15 cellular contexts compared by ENCODE assay signal in the genomic region with DNA sequence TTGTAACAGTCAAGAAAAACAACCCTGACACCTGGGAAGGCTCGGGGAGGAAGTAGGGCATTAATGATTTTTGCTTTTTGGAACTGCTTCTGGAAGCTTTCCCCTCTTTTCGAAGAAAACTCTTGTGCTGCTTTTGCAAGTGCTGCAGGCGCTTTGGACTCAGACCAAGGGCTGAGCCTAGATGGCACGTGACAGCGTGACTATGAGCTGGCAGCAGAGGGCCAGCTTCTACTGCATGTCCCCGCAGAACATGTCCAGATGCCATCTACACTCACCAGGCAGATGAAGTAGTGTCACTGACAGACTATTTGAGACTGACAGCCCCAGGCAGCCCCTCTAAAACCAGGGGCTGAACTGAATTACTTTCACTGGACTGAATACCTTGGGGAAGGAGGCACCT. TPM values are rescaled to one million over a fixed set of nuclear protein-coding genes. Genes with fewer than 3 reads are reported as not detected.
DNase-seq lines count a peak whose midpoint lies in the region; ATAC-seq and TF ChIP-seq lines count a peak whose summit lies in the region.
"Had no signal": no experiment of that assay in that cellular context is flagged by ENCODE, and none has a peak within 500 bp of the region (broad histone marks: within the 10 kb centered on the region; RNA-seq: fewer than 3 reads in every experiment).

No MANE protein-coding gene starts in this region.

- H3K4me3 ChIP-seq in fibroblast of the aortic adventitia (ENCODE audit: low read depth, low read length) (no peak overlapping the region), upper lobe of right lung (no peak overlapping the region)
- H3K4me3 ChIP-seq: colonic mucosa, gastroesophageal sphincter had no signal

- no peaks in the 10 kb centered on the region for H3K36me3 ChIP-seq in upper lobe of right lung
- H3K36me3 ChIP-seq: colonic mucosa, gastroesophageal sphincter had no signal

- ATAC-seq in upper lobe of right lung: no peak
- no peak for ATAC-seq in GM18867 (IDR thresholded peaks at IDR 0.05; ENCODE audit: unreplicated experiment)
- ATAC-seq: gastroesophageal sphincter had no signal

- DNase-seq in COLO829 (ENCODE audit: low spot score) (peak; percentile 27), RPMI7951 (ENCODE audit: low read depth) (peak; percentile 85), fibroblast of the aortic adventitia (ENCODE audit: low read depth) (peak; percentile 33), nucleus accumbens (lab: John Stamatoyannopoulos, UW) (peak in 39 of 56 donors; percentile 0 to 72 (median 17)), upper lobe of right lung (no peak), HPDE6-E6E7 (ENCODE audit: extremely low spot score) (no peak), cortex of kidney (lab: John Stamatoyannopoulos, UW) (no peak)
- DNase-seq: activated CD4-positive, alpha-beta T cell treated with anti-CD3 and anti-CD28 coated beads, Interleukin-2, amount 10 ng/mL, durations not matched to agents 24 days and 14 days; activated naive CD4-positive, alpha-beta T cell treated with anti-CD3 and anti-CD28 coated beads for 36 hours; CD4-positive, CD25-positive, alpha-beta regulatory T cell; colonic mucosa; trophoblast cell had no signal

- peaks cover 1% of the 10 kb centered on the region for H3K27me3 ChIP-seq in upper lobe of right lung

- H3K9me3 ChIP-seq in upper lobe of right lung: no peaks in the 10 kb centered on the region
- H3K9me3 ChIP-seq: colonic mucosa, gastroesophageal sphincter had no signal

- H3K4me1 ChIP-seq in upper lobe of right lung: no peaks in the 10 kb centered on the region
- H3K4me1 ChIP-seq: colonic mucosa, gastroesophageal sphincter had no signal

- TF ChIP-seq CTCF in fibroblast of the aortic adventitia (IDR thresholded peaks at IDR 0.05; ENCODE audit: insufficient read depth, low read length) (no peak), upper lobe of right lung (IDR thresholded peaks at IDR 0.05) (no peak)

- H3K27ac ChIP-seq in upper lobe of right lung: no peak overlapping the region
- H3K27ac ChIP-seq: colonic mucosa, gastroesophageal sphincter had no signal

- intact Hi-C loops in upper lobe of right lung (cut with DNase I): no loop called here

RNA-seq across cellular contexts. Expression of a gene that starts 6.2 kb away (rescaled TPM):
- 0.48 and 0.49 TPM in 2 replicates for total RNA-seq in RPMI7951 (2014; rRNA removed; shearing (Covaris generic))
- total RNA-seq in fibroblast of the aortic adventitia (ENCODE audit: low replicate concordance) (0.90 and 1.7 TPM in 2 replicates), upper lobe of right lung (not detected)
- total RNA-seq: activated CD4-positive, alpha-beta T cell treated with anti-CD3 and anti-CD28 coated beads, Interleukin-2, amount 10 ng/mL, durations not matched to agents 24 days and 14 days; activated naive CD4-positive, alpha-beta T cell treated with anti-CD3 and anti-CD28 coated beads for 36 hours; CD4-positive, CD25-positive, alpha-beta regulatory T cell; gastroesophageal sphincter; lung microvascular endothelial cell had no signal

RNA-seq across cellular contexts. Expression of a gene that starts 56.0 kb away (rescaled TPM):
- total RNA-seq in RPMI7951 (2014; rRNA removed; shearing (Covaris generic)): 5.6 and 5.8 TPM in 2 replicates
- total RNA-seq in fibroblast of the aortic adventitia (ENCODE audit: low replicate concordance): not detected in 2 replicates
- total RNA-seq in upper lobe of right lung: not detected
- total RNA-seq: activated CD4-positive, alpha-beta T cell treated with anti-CD3 and anti-CD28 coated beads, Interleukin-2, amount 10 ng/mL, durations not matched to agents 24 days and 14 days; activated naive CD4-positive, alpha-beta T cell treated with anti-CD3 and anti-CD28 coated beads for 36 hours; CD4-positive, CD25-positive, alpha-beta regulatory T cell; colonic mucosa; gastroesophageal sphincter; lung microvascular endothelial cell had no signal

Comparison
In these comparisons a context has a peak if more than half of its experiments do, and no peak if none do; other contexts are left out.
1. DNase-seq: peak in COLO829 (single experiment), RPMI7951 (single experiment), fibroblast of the aortic adventitia (single experiment) and nucleus accumbens (39 of 56); none in upper lobe of right lung (single experiment), HPDE6-E6E7 (single experiment) and cortex of kidney (single experiment).